In genomic region chr18:54881229-54881753, GRCh38 we compare ENCODE assay signal across 15 cellular contexts. TPM values are rescaled to one million over a fixed set of nuclear protein-coding genes. Genes with fewer than 3 reads are reported as not detected.
"Had no signal": no experiment of that assay in that cellular context is flagged by ENCODE, and none has a peak within 500 bp of the region (broad histone marks: within the 10 kb centered on the region; RNA-seq: fewer than 3 reads in every experiment).

No MANE protein-coding gene starts in this region.

- DNase-seq: activated CD4-positive, alpha-beta T cell treated with anti-CD3 and anti-CD28 coated beads, Interleukin-2, amount 10 ng/mL, durations not matched to agents 7 days and 5 days; activated CD8-positive, alpha-beta memory T cell treated with anti-CD3 and anti-CD28 coated beads for 24 hours; activated naive CD4-positive, alpha-beta T cell treated with anti-CD3 and anti-CD28 coated beads for 36 hours; caudate nucleus; head of caudate nucleus; left colon; ovary; stimulated activated CD4-positive, alpha-beta T cell treated with anti-CD3 and anti-CD28 coated beads, Interleukin-2, amount 100 ng/mL, for 48 hours; stimulated activated naive CD4-positive, alpha-beta T cell treated with Interleukin-2 at 50 U/mL for 16 hours; T-cell; upper lobe of right lung had no signal

- H3K4me3 Mint-ChIP-seq: activated CD4-positive, alpha-beta T cell treated with anti-CD3 and anti-CD28 coated beads, Interleukin-2, amount 10 ng/mL, durations not matched to agents 7 days and 5 days; activated naive CD4-positive, alpha-beta T cell treated with anti-CD3 and anti-CD28 coated beads for 36 hours; nephron; T-cell; WTC11 had no signal

- H3K27ac ChIP-seq: ovary, upper lobe of right lung had no signal

- H3K4me1 Mint-ChIP-seq: activated CD4-positive, alpha-beta T cell treated with anti-CD3 and anti-CD28 coated beads, Interleukin-2, amount 10 ng/mL, durations not matched to agents 7 days and 5 days; T-cell had no signal

- H3K4me3 ChIP-seq: ovary, upper lobe of right lung had no signal

- H3K9me3 ChIP-seq: ovary, upper lobe of right lung had no signal

- H3K27ac Mint-ChIP-seq: activated CD4-positive, alpha-beta T cell treated with anti-CD3 and anti-CD28 coated beads, Interleukin-2, amount 10 ng/mL, durations not matched to agents 7 days and 5 days; activated naive CD4-positive, alpha-beta T cell treated with anti-CD3 and anti-CD28 coated beads for 36 hours; nephron; T-cell; WTC11 had no signal

- H3K4me1 ChIP-seq: upper lobe of right lung had no signal

- H3K36me3 ChIP-seq: ovary, upper lobe of right lung had no signal

- H3K36me3 Mint-ChIP-seq: WTC11 had no signal

- H3K27me3 Mint-ChIP-seq: activated CD4-positive, alpha-beta T cell treated with anti-CD3 and anti-CD28 coated beads, Interleukin-2, amount 10 ng/mL, durations not matched to agents 7 days and 5 days; T-cell had no signal

- H3K27me3 ChIP-seq: ovary, upper lobe of right lung had no signal

- ATAC-seq: esophagus mucosa, T-cell, upper lobe of right lung, WTC11 had no signal

- H3K9me3 Mint-ChIP-seq: activated naive CD4-positive, alpha-beta T cell treated with anti-CD3 and anti-CD28 coated beads for 36 hours; nephron had no signal

RNA-seq across cellular contexts. Expression of gene RAB27B, which starts 53.0 kb away (rescaled TPM):
- total RNA-seq: lung microvascular endothelial cell had no signal
